ENCODE assay signal across 8 cellular contexts in the genomic region with DNA sequence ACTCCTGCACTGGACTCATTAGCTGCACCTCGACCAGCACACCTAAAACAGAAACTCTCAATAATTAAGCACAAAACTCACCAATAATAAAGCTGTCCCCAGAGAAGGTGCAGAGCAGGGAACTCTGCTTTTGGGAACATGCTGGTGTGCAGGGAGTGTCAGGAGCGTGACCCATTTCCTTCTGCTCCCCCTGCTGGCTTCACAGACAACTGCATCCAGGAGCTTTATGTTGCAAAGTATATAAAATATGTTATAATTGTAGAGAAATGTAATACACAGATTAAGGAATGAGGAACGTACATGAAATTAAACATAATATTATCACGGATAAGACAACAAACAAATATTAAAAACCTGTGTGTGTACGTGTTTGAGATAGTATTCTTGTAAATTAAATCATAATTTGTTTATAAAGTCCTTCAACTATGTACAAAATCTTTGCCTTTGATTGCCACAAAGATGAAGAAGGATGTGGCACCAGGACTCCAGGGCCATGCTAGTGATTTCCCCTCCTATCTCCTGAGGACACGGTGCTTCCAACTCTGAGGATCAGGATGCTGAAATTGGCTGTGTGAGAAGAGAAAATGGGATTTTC.
DNase-seq lines count a peak whose midpoint lies in the region; ATAC-seq, FAIRE-seq and TF ChIP-seq lines count a peak whose summit lies in the region.

No MANE protein-coding gene starts in this region.

- H3K27me3 ChIP-seq in BE2C, result no peaks in the 10 kb centered on the region
- peaks cover 0 to 24% of the 10 kb centered on the region in 2 experiments for H3K27me3 ChIP-seq in HepG2 (ENCODE audit: control insufficient read depth in 1 of 2, insufficient read depth in 2 of 2, low read length in 2 of 2)
- peaks cover 0 to 34% (median 10%) of the 10 kb centered on the region in 3 donors for H3K27me3 ChIP-seq in stomach

- H2AFZ ChIP-seq in HepG2 (ENCODE audit: low read length), result no peak overlapping the region

- intact Hi-C loops in HepG2 (cut with micrococcal nuclease; ENCODE audit: unreplicated experiment) (loop anchor here (2.0 kb wide), 1 partner anchor 82 kb away; no protein-coding TSS in a partner anchor), stomach (cut with DNase I; ENCODE audit: low total_unique reads) (no loop called here)

- 2% methylated on average over 6 of the region's 6 CpGs for WGBS in HepG2 (ENCODE audit: low lambda C conversion rate)
- WGBS in stomach, 5 donors, result 8 to 12% (median 10%) methylated on average over 6 of the region's 6 CpGs

- no peaks in the 10 kb centered on the region for H3K36me3 ChIP-seq in BE2C
- H3K36me3 ChIP-seq in HepG2 (replicated peaks in 1 of 2; ENCODE audit: control insufficient read depth in 1 of 2, insufficient read depth in 2 of 2, low read length in 2 of 2), result no peaks in the 10 kb centered on the region
- no peaks in the 10 kb centered on the region for H3K36me3 ChIP-seq in stomach

- no peaks in the 10 kb centered on the region for H3K79me2 ChIP-seq in HepG2 (ENCODE audit: insufficient read depth, low read length)

- ATAC-seq in GM18861 (IDR thresholded peaks at IDR 0.05; ENCODE audit: unreplicated experiment), result peak; percentile 70
- peak; percentile 72 for ATAC-seq in HG03469 (IDR thresholded peaks at IDR 0.05; ENCODE audit: unreplicated experiment)
- peak; percentile 85 for ATAC-seq in HepG2
- ATAC-seq in GM19452 (IDR thresholded peaks at IDR 0.05; ENCODE audit: unreplicated experiment), result no peak

- DNase-seq in BE2C (no peak), SK-N-DZ (ENCODE audit: low spot score) (peak; percentile 11), T47D (ENCODE audit: low read depth in 1 of 2, low spot score in 1 of 2) (peak; percentile 27 to 54), HepG2 (ENCODE audit: low spot score) (peak; percentile 13), stomach (peak; percentile 39)

- H3K4me3 ChIP-seq in BE2C (ENCODE audit: low read depth, low read length) (no peak overlapping the region), HepG2 (replicated peaks in 1 of 3; ENCODE audit: insufficient read depth in 1 of 3, low read depth in 2 of 3, low read length in 3 of 3) (no peak overlapping the region), stomach (no peak overlapping the region)

- TF ChIP-seq RAD21 in HepG2 (CRISPR knock-in tag; IDR thresholded peaks at IDR 0.05), result no peak

- no peak overlapping the region for H3K27ac ChIP-seq in HepG2 (ENCODE audit: extremely low read length, insufficient read depth, low read length)
- H3K27ac ChIP-seq in stomach, result no peak overlapping the region

- H3K9me3 ChIP-seq in BE2C (no peaks in the 10 kb centered on the region), HepG2 (ENCODE audit: low read length) (no peaks in the 10 kb centered on the region), stomach (no peaks in the 10 kb centered on the region)

- TF ChIP-seq POLR2A in HepG2 (IDR thresholded peaks at IDR 0.05; ENCODE audit: insufficient read depth in 1 of 2, low read depth in 2 of 2, low read length in 2 of 2) (no peak), stomach (IDR thresholded peaks at IDR 0.05) (no peak)

- FAIRE-seq in HepG2 (lab: Jason Lieb, UNC), result peak; percentile 28

- BruUV-seq in HepG2 (replicated peaks; lab: Mats Ljungman, UMichigan), result no TSS peak

- no peaks in the 10 kb centered on the region for H4K20me1 ChIP-seq in HepG2 (ENCODE audit: insufficient read depth, low read length)

- no peak overlapping the region for H3K4me2 ChIP-seq in HepG2 (ENCODE audit: low read depth, low read length)

- no peaks in the 10 kb centered on the region for H3K4me1 ChIP-seq in BE2C
- no peaks in the 10 kb centered on the region for H3K4me1 ChIP-seq in HepG2 (ENCODE audit: insufficient read depth, low read length)
- H3K4me1 ChIP-seq in stomach, result no peaks in the 10 kb centered on the region

- TF ChIP-seq CTCF in BE2C (IDR thresholded peaks at IDR 0.05; ENCODE audit: low read depth, low read length) (peak; percentile 65), HepG2 (CRISPR knock-in tag; IDR thresholded peaks at IDR 0.05) (peak; percentile 66), stomach (IDR thresholded peaks at IDR 0.05) (peak in 5 of 7 experiments; percentile 14 to 83 (median 62))

- H3K9ac ChIP-seq in HepG2 (ENCODE audit: insufficient read depth, low read depth, low read length), result no peak overlapping the region

- CTCF ChIA-PET in HepG2 (lab: Yijun Ruan, JAX; ENCODE audit: low intra/inter-chr PET ratio, low total read pairs), result interaction anchor here (1.7 kb wide), 1 partner anchor 83 kb away, joined by 15 read pairs; no protein-coding TSS in a partner anchor

- in situ Hi-C loops in T47D (cut with HindIII; ENCODE audit: low pct_unique_long_range_greater_than_20kb, low sequenced_read_pairs) (no loop called here), HepG2 (cut with HindIII; ENCODE audit: extremely low pct_ligation_motif_present, low pct_unique_long_range_greater_than_20kb) (no loop called here)

- TF ChIP-seq EP300 in HepG2 (IDR thresholded peaks at IDR 0.05; ENCODE audit: low read depth in 2 of 2, low read length in 2 of 2) (no peak), HepG2 (CRISPR knock-in tag; IDR thresholded peaks at IDR 0.05; ENCODE audit: borderline replicate concordance) (no peak), stomach (IDR thresholded peaks at IDR 0.05) (no peak)

- POLR2A ChIA-PET in HepG2 (lab: Yijun Ruan, JAX), result no interaction called here

TF ChIP-seq in HepG2, 621 proteins besides CTCF, POLR2A, EP300 and RAD21 (continues in another document):
- TF ChIP-seq ZNF264 (CRISPR knock-in tag; IDR thresholded peaks at IDR 0.05), result no peak
- TF ChIP-seq, protein P1, sequence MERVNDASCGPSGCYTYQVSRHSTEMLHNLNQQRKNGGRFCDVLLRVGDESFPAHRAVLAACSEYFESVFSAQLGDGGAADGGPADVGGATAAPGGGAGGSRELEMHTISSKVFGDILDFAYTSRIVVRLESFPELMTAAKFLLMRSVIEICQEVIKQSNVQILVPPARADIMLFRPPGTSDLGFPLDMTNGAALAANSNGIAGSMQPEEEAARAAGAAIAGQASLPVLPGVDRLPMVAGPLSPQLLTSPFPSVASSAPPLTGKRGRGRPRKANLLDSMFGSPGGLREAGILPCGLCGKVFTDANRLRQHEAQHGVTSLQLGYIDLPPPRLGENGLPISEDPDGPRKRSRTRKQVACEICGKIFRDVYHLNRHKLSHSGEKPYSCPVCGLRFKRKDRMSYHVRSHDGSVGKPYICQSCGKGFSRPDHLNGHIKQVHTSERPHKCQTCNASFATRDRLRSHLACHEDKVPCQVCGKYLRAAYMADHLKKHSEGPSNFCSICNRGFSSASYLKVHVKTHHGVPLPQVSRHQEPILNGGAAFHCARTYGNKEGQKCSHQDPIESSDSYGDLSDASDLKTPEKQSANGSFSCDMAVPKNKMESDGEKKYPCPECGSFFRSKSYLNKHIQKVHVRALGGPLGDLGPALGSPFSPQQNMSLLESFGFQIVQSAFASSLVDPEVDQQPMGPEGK (CRISPR knock-in tag; IDR thresholded peaks at IDR 0.05), result no peak
- TF ChIP-seq, protein P2, sequence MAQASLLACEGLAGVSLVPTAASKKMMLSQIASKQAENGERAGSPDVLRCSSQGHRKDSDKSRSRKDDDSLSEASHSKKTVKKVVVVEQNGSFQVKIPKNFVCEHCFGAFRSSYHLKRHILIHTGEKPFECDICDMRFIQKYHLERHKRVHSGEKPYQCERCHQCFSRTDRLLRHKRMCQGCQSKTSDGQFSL (CRISPR knock-in tag; IDR thresholded peaks at IDR 0.05), result no peak
- no peak for TF ChIP-seq NFYC (CRISPR knock-in tag; IDR thresholded peaks at IDR 0.05)
- TF ChIP-seq ZNF292 (CRISPR knock-in tag; IDR thresholded peaks at IDR 0.05; ENCODE audit: borderline replicate concordance, low read depth), result no peak
- no peak for TF ChIP-seq ZNF251 (CRISPR knock-in tag; IDR thresholded peaks at IDR 0.05)
- TF ChIP-seq, protein P3, sequence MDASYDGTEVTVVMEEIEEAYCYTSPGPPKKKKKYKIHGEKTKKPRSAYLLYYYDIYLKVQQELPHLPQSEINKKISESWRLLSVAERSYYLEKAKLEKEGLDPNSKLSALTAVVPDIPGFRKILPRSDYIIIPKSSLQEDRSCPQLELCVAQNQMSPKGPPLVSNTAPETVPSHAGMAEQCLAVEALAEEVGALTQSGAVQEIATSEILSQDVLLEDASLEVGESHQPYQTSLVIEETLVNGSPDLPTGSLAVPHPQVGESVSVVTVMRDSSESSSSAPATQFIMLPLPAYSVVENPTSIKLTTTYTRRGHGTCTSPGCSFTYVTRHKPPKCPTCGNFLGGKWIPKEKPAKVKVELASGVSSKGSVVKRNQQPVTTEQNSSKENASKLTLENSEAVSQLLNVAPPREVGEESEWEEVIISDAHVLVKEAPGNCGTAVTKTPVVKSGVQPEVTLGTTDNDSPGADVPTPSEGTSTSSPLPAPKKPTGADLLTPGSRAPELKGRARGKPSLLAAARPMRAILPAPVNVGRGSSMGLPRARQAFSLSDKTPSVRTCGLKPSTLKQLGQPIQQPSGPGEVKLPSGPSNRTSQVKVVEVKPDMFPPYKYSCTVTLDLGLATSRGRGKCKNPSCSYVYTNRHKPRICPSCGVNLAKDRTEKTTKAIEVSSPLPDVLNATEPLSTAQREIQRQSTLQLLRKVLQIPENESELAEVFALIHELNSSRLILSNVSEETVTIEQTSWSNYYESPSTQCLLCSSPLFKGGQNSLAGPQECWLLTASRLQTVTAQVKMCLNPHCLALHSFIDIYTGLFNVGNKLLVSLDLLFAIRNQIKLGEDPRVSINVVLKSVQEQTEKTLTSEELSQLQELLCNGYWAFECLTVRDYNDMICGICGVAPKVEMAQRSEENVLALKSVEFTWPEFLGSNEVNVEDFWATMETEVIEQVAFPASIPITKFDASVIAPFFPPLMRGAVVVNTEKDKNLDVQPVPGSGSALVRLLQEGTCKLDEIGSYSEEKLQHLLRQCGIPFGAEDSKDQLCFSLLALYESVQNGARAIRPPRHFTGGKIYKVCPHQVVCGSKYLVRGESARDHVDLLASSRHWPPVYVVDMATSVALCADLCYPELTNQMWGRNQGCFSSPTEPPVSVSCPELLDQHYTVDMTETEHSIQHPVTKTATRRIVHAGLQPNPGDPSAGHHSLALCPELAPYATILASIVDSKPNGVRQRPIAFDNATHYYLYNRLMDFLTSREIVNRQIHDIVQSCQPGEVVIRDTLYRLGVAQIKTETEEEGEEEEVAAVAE (CRISPR knock-in tag; IDR thresholded peaks at IDR 0.05; ENCODE audit: borderline replicate concordance), result no peak
- peak; percentile 63; the same call in 1 of the 2 replicates for TF ChIP-seq SMC3 (IDR thresholded peaks at IDR 0.05; ENCODE audit: low read length)
- TF ChIP-seq ZNF746 (CRISPR knock-in tag; IDR thresholded peaks at IDR 0.05), result no peak
